In the genomic region with DNA sequence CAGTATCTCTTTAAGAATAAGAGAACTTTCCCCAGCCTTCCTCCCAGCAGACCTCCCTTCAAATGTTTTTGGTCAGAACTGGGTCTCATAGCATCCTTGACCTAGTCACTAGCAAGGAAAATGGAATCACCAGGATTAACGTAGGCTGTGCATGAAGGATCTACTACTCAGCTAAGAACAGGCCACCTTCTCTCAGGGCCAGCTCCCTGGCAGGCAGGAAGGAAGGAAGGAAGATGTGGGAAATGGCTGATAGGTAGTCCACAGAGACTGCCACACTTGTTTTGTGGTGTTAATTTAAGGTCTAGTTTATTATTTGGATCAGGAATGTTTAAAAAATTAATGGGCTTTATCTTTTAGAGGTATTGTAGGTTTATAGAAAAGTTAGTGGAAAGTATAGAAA, we compare ENCODE assay signal across 1 cellular context.
TF ChIP-seq lines count a peak whose summit lies in the region.

No MANE protein-coding gene starts in this region.

TF ChIP-seq in H1, 55 proteins besides CTCF, POLR2A, EP300 and RAD21 (continued from another document):
- TF ChIP-seq, protein P1, sequence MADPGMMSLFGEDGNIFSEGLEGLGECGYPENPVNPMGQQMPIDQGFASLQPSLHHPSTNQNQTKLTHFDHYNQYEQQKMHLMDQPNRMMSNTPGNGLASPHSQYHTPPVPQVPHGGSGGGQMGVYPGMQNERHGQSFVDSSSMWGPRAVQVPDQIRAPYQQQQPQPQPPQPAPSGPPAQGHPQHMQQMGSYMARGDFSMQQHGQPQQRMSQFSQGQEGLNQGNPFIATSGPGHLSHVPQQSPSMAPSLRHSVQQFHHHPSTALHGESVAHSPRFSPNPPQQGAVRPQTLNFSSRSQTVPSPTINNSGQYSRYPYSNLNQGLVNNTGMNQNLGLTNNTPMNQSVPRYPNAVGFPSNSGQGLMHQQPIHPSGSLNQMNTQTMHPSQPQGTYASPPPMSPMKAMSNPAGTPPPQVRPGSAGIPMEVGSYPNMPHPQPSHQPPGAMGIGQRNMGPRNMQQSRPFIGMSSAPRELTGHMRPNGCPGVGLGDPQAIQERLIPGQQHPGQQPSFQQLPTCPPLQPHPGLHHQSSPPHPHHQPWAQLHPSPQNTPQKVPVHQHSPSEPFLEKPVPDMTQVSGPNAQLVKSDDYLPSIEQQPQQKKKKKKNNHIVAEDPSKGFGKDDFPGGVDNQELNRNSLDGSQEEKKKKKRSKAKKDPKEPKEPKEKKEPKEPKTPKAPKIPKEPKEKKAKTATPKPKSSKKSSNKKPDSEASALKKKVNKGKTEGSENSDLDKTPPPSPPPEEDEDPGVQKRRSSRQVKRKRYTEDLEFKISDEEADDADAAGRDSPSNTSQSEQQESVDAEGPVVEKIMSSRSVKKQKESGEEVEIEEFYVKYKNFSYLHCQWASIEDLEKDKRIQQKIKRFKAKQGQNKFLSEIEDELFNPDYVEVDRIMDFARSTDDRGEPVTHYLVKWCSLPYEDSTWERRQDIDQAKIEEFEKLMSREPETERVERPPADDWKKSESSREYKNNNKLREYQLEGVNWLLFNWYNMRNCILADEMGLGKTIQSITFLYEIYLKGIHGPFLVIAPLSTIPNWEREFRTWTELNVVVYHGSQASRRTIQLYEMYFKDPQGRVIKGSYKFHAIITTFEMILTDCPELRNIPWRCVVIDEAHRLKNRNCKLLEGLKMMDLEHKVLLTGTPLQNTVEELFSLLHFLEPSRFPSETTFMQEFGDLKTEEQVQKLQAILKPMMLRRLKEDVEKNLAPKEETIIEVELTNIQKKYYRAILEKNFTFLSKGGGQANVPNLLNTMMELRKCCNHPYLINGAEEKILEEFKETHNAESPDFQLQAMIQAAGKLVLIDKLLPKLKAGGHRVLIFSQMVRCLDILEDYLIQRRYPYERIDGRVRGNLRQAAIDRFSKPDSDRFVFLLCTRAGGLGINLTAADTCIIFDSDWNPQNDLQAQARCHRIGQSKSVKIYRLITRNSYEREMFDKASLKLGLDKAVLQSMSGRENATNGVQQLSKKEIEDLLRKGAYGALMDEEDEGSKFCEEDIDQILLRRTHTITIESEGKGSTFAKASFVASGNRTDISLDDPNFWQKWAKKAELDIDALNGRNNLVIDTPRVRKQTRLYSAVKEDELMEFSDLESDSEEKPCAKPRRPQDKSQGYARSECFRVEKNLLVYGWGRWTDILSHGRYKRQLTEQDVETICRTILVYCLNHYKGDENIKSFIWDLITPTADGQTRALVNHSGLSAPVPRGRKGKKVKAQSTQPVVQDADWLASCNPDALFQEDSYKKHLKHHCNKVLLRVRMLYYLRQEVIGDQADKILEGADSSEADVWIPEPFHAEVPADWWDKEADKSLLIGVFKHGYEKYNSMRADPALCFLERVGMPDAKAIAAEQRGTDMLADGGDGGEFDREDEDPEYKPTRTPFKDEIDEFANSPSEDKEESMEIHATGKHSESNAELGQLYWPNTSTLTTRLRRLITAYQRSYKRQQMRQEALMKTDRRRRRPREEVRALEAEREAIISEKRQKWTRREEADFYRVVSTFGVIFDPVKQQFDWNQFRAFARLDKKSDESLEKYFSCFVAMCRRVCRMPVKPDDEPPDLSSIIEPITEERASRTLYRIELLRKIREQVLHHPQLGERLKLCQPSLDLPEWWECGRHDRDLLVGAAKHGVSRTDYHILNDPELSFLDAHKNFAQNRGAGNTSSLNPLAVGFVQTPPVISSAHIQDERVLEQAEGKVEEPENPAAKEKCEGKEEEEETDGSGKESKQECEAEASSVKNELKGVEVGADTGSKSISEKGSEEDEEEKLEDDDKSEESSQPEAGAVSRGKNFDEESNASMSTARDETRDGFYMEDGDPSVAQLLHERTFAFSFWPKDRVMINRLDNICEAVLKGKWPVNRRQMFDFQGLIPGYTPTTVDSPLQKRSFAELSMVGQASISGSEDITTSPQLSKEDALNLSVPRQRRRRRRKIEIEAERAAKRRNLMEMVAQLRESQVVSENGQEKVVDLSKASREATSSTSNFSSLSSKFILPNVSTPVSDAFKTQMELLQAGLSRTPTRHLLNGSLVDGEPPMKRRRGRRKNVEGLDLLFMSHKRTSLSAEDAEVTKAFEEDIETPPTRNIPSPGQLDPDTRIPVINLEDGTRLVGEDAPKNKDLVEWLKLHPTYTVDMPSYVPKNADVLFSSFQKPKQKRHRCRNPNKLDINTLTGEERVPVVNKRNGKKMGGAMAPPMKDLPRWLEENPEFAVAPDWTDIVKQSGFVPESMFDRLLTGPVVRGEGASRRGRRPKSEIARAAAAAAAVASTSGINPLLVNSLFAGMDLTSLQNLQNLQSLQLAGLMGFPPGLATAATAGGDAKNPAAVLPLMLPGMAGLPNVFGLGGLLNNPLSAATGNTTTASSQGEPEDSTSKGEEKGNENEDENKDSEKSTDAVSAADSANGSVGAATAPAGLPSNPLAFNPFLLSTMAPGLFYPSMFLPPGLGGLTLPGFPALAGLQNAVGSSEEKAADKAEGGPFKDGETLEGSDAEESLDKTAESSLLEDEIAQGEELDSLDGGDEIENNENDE (IDR thresholded peaks at IDR 0.05; ENCODE audit: insufficient replicate concordance, low read length) = no peak
- TF ChIP-seq BRCA1 (IDR thresholded peaks at IDR 0.05; ENCODE audit: low read depth, low read length) = no peak
- no peak for TF ChIP-seq CBX5 (IDR thresholded peaks at IDR 0.05; ENCODE audit: low read depth, low read length)
- TF ChIP-seq RBBP5 (IDR thresholded peaks at IDR 0.05; ENCODE audit: borderline replicate concordance, low read depth, low read length) = no peak
- no peak for TF ChIP-seq SAP30 (IDR thresholded peaks at IDR 0.05; ENCODE audit: insufficient read depth, insufficient replicate concordance, low read length)
- TF ChIP-seq, protein P2, sequence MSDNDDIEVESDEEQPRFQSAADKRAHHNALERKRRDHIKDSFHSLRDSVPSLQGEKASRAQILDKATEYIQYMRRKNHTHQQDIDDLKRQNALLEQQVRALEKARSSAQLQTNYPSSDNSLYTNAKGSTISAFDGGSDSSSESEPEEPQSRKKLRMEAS (IDR thresholded peaks at IDR 0.05) = no peak
- no peak for TF ChIP-seq FOSL1 (IDR thresholded peaks at IDR 0.05; ENCODE audit: insufficient read depth, low read depth, low read length)
- TF ChIP-seq, protein P3, sequence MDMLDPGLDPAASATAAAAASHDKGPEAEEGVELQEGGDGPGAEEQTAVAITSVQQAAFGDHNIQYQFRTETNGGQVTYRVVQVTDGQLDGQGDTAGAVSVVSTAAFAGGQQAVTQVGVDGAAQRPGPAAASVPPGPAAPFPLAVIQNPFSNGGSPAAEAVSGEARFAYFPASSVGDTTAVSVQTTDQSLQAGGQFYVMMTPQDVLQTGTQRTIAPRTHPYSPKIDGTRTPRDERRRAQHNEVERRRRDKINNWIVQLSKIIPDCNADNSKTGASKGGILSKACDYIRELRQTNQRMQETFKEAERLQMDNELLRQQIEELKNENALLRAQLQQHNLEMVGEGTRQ (IDR thresholded peaks at IDR 0.05; ENCODE audit: low read length) = no peak
- TF ChIP-seq HDAC6 (IDR thresholded peaks at IDR 0.05; ENCODE audit: low read depth, low read length) = no peak
- no peak for TF ChIP-seq PHF8 (conservative IDR thresholded peaks at IDR 0.05; ENCODE audit: low read depth, low read length)
- no peak for TF ChIP-seq POU5F1 (IDR thresholded peaks at IDR 0.05; ENCODE audit: low read depth, low read length)
- TF ChIP-seq SRF (IDR thresholded peaks at IDR 0.05; ENCODE audit: low read depth, low read length) = no peak
- TF ChIP-seq TAF1 (IDR thresholded peaks at IDR 0.05; ENCODE audit: low read depth, low read length) = no peak
- TF ChIP-seq NRF1 (IDR thresholded peaks at IDR 0.05; ENCODE audit: low read depth, low read length) = no peak
